20 cellular contexts compared by ENCODE assay signal in the genomic region with DNA sequence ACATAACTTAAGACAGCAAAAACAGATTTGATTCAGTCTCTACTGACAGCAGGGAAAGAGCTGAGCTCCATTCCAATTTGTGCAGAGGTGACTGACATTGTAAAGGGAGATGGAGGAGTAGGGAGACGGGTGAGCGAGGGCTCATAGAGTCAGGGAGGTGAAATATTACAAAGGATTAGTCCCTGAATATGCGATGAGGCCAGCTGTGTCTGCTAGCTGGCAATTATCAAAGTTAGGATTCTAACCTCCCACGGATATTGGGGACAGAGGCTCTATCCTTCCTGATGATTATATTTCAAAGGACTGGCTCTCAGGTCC. TPM values are rescaled to one million over a fixed set of nuclear protein-coding genes. Genes with fewer than 3 reads are reported as not detected.
A peak's percentile ranks its signal among the peaks of the same experiment; 100 is the strongest.
DNase-seq lines count a peak whose midpoint lies in the region; ATAC-seq lines count a peak whose summit lies in the region.
"Had no signal": no experiment of that assay in that cellular context is flagged by ENCODE, and none has a peak within 500 bp of the region (broad histone marks: within the 10 kb centered on the region; RNA-seq: fewer than 3 reads in every experiment).

No MANE protein-coding gene starts in this region.

- peaks cover 25% of the 10 kb centered on the region for H3K4me1 Mint-ChIP-seq in T-helper 17 cell

- no peak overlapping the region for H3K4me3 Mint-ChIP-seq in T-helper 17 cell
- H3K4me3 Mint-ChIP-seq: B cell had no signal

- no peaks in the 10 kb centered on the region for H3K27me3 Mint-ChIP-seq in T-helper 17 cell

- no peaks in the 10 kb centered on the region for H3K36me3 Mint-ChIP-seq in T-helper 17 cell (ENCODE audit: low read depth)

- peak; percentile 28 for ATAC-seq in left ventricle myocardium superior
- no peak for ATAC-seq in right cardiac atrium
- ATAC-seq in T-helper 17 cell: no peak
- ATAC-seq: activated CD4-positive, CD25-positive, alpha-beta regulatory T cell treated with anti-CD3 and anti-CD28 coated beads, Interleukin-2, amount 50 U/mL, for 24 hours; left colon; pancreas had no signal

- H3K9me3 ChIP-seq in right cardiac atrium (ENCODE audit: control insufficient read depth, low read length) (no peaks in the 10 kb centered on the region), T-helper 17 cell (ENCODE audit: control insufficient read depth, low read length, poor library complexity, severe bottlenecking) (no peaks in the 10 kb centered on the region)
- H3K9me3 ChIP-seq: pancreas had no signal

- H3K27me3 ChIP-seq in right cardiac atrium (ENCODE audit: control insufficient read depth, insufficient read depth): no peaks in the 10 kb centered on the region
- H3K27me3 ChIP-seq: pancreas had no signal

- no peak for DNase-seq in left ventricle myocardium superior
- DNase-seq in right cardiac atrium: no peak
- DNase-seq in T-helper 17 cell: no peak
- peak; percentile 3 for DNase-seq in mucosa of gallbladder (ENCODE audit: low spot score)
- DNase-seq in NCI-H748 treated with DMSO at 0.1 percent for 48 hours (lab: John Stamatoyannopoulos, UW): no peak
- DNase-seq in HuH-7.5 (ENCODE audit: low spot score): no peak
- no peak for DNase-seq in activated CD4-positive, CD25-positive, alpha-beta regulatory T cell treated with anti-CD3 and anti-CD28 coated beads, Interleukin-2, amount 50 U/mL, for 72 hours
- DNase-seq: DMS153; erythroblast; left colon; pancreas; stimulated activated CD4-positive, alpha-beta T cell treated with anti-CD3 and anti-CD28 coated beads, Interleukin-1b, Interleukin-23, amount 100 ng/mL, for 48 hours; T1000 had no signal

- no peaks in the 10 kb centered on the region for H3K4me1 ChIP-seq in right cardiac atrium (ENCODE audit: control insufficient read depth, insufficient read depth, low read length)
- H3K4me1 ChIP-seq: pancreas had no signal

- H3K27ac ChIP-seq in right cardiac atrium (ENCODE audit: low read length): no peak overlapping the region
- H3K27ac ChIP-seq: pancreas had no signal

- intact Hi-C loops in left ventricle myocardium superior (cut with micrococcal nuclease) (no loop called here), right cardiac atrium (cut with DNase I) (no loop called here)

- H3K27ac Mint-ChIP-seq in T-helper 17 cell: peak overlapping the region; percentile 92
- H3K27ac Mint-ChIP-seq: B cell had no signal

- no peak overlapping the region for H3K4me3 ChIP-seq in right cardiac atrium (ENCODE audit: low read length)
- H3K4me3 ChIP-seq: pancreas had no signal

- WGBS in right cardiac atrium: 60% methylated on average over 4 of the region's 4 CpGs

RNA-seq across cellular contexts. Expression of gene PLAAT2, which starts 8.3 kb away (rescaled TPM):
- not detected for total RNA-seq in left ventricle myocardium superior
- under 1 TPM in 1 of 4 donors, not detected in 3; 0.31 TPM for total RNA-seq in right cardiac atrium
- polyA plus RNA-seq in right cardiac atrium: 0.66 TPM
- total RNA-seq in T-helper 17 cell: under 1 TPM in 1 of 2 donors, not detected in 1; 0.63 TPM
- 2.1 TPM for total RNA-seq in mucosa of gallbladder
- total RNA-seq: B cell, dermis microvascular lymphatic vessel endothelial cell, frontal cortex, HT1080, LHCN-M2, mononuclear cell, pancreas had no signal

RNA-seq across cellular contexts. Expression of gene PLAAT4, which starts 18.3 kb away (rescaled TPM):
- total RNA-seq in left ventricle myocardium superior (25.3 TPM), right cardiac atrium (10 to 100 TPM in 3 of 4 donors, 1 to 10 TPM in 1; 8.0 to 17.9 (median 13.3) TPM), T-helper 17 cell (100 to 1,000 TPM in 1 of 2 donors, 10 to 100 TPM in 1; 80.8 to 110 TPM), mucosa of gallbladder (87.0 TPM)
- 14.0 TPM for polyA plus RNA-seq in right cardiac atrium

RNA-seq across cellular contexts. Expression of gene LGALS12, which starts 49.0 kb away (rescaled TPM):
- 0.72 TPM for total RNA-seq in left ventricle myocardium superior
- total RNA-seq in right cardiac atrium: 1 to 10 TPM in 1 of 4 donors, under 1 TPM in 2, not detected in 1; 0.40 to 3.8 (median 0.44) TPM
- polyA plus RNA-seq in right cardiac atrium: 7.3 TPM
- total RNA-seq in T-helper 17 cell: 1 to 10 TPM in 1 of 2 donors, under 1 TPM in 1; 0.72 to 9.7 TPM
- total RNA-seq in mucosa of gallbladder: 0.26 TPM
- total RNA-seq: B cell, dermis microvascular lymphatic vessel endothelial cell, frontal cortex, HT1080, LHCN-M2 had no signal

RNA-seq across cellular contexts. Expression of gene PLAAT3, which starts 59.4 kb away (rescaled TPM):
- total RNA-seq in left ventricle myocardium superior: 149 TPM
- 100 to 1,000 TPM; 110 to 142 (median 125) TPM for total RNA-seq in right cardiac atrium
- 158 TPM for polyA plus RNA-seq in right cardiac atrium
- 1 to 10 TPM; 2.5 to 3.3 TPM for total RNA-seq in T-helper 17 cell
- 91.8 TPM for total RNA-seq in mucosa of gallbladder
